ENCODE assay signal across 8 cellular contexts in genomic region chr15:38699633-38700230, GRCh38.
DNase-seq lines count a peak whose midpoint lies in the region; ATAC-seq, FAIRE-seq and TF ChIP-seq lines count a peak whose summit lies in the region.

No MANE protein-coding gene starts in this region.

- peak; percentile 63 for FAIRE-seq in A204.1 (lab: Jason Lieb, UNC)

- H3K36me3 Mint-ChIP-seq in activated CD4-positive, alpha-beta T cell treated with anti-CD3 and anti-CD28 coated beads, Interleukin-2, amount 10 ng/mL, durations not matched to agents 7 days and 5 days (ENCODE audit: low read depth) = no peaks in the 10 kb centered on the region

- peak overlapping the region; percentile 53 for H3K4me3 Mint-ChIP-seq in activated CD4-positive, alpha-beta T cell treated with anti-CD3 and anti-CD28 coated beads, Interleukin-2, amount 10 ng/mL, durations not matched to agents 7 days and 5 days

- peaks cover 66% of the 10 kb centered on the region for H3K4me1 Mint-ChIP-seq in activated CD4-positive, alpha-beta T cell treated with anti-CD3 and anti-CD28 coated beads, Interleukin-2, amount 10 ng/mL, durations not matched to agents 7 days and 5 days

- CTCF ChIA-PET in activated CD4-positive, alpha-beta T cell treated with anti-CD3 and anti-CD28 coated beads, Interleukin-2, amount 10 ng/mL, durations not matched to agents 7 days and 5 days (lab: Charles Lee) = interaction anchor here (0.6 to 8.0 kb wide), 39 partner anchors 8 to 1059 kb away, joined by 3 to 89 read pairs (median 5); partner anchors contain the start of genes FAM98B and RASGRP1

- peak; percentile 65 for ATAC-seq in HG03025 (IDR thresholded peaks at IDR 0.05; ENCODE audit: low FRiP score, unreplicated experiment)

- DNase-seq in NCI-H526 (lab: John Stamatoyannopoulos, UW) = peak; percentile 45 to 78
- DNase-seq in activated CD4-positive, alpha-beta T cell treated with anti-CD3 and anti-CD28 coated beads, Interleukin-2, amount 10 ng/mL, durations not matched to agents 7 days and 5 days = peak; percentile 85
- DNase-seq in effector CD8-positive, alpha-beta T cell (lab: John Stamatoyannopoulos, UW) = peak; percentile 47
- DNase-seq in middle frontal gyrus (ENCODE audit: extremely low spot score, low spot score) = peak; percentile 39
- peak; percentile 57 for DNase-seq in stimulated activated naive CD4-positive, alpha-beta T cell treated with Interleukin-2 at 50 U/mL for 16 hours (lab: John Stamatoyannopoulos, UW)

- TF ChIP-seq CTCF in GM12873 (IDR thresholded peaks at IDR 0.05; ENCODE audit: insufficient read depth, low read depth, low read length, missing control alignments) = peak; percentile 91

- H3K27ac Mint-ChIP-seq in activated CD4-positive, alpha-beta T cell treated with anti-CD3 and anti-CD28 coated beads, Interleukin-2, amount 10 ng/mL, durations not matched to agents 7 days and 5 days = peak overlapping the region; percentile 76

- no peaks in the 10 kb centered on the region for H3K27me3 Mint-ChIP-seq in activated CD4-positive, alpha-beta T cell treated with anti-CD3 and anti-CD28 coated beads, Interleukin-2, amount 10 ng/mL, durations not matched to agents 7 days and 5 days

- no peaks in the 10 kb centered on the region for H3K9me3 Mint-ChIP-seq in activated CD4-positive, alpha-beta T cell treated with anti-CD3 and anti-CD28 coated beads, Interleukin-2, amount 10 ng/mL, durations not matched to agents 7 days and 5 days

- POLR2A ChIA-PET in activated CD4-positive, alpha-beta T cell treated with anti-CD3 and anti-CD28 coated beads, Interleukin-2, amount 10 ng/mL, durations not matched to agents 7 days and 5 days (lab: Charles Lee) = interaction anchor here (1.6 kb wide), 1 partner anchor 136 kb away, joined by 4 read pairs; the partner anchor contains the start of gene RASGRP1

Comparison
In these comparisons a context has a peak if more than half of its experiments do, and no peak if none do; other contexts are left out.
1. Peak in every context shown above with its lines: DNase-seq and ATAC-seq.